14 cellular contexts compared by ENCODE assay signal in the genomic region with DNA sequence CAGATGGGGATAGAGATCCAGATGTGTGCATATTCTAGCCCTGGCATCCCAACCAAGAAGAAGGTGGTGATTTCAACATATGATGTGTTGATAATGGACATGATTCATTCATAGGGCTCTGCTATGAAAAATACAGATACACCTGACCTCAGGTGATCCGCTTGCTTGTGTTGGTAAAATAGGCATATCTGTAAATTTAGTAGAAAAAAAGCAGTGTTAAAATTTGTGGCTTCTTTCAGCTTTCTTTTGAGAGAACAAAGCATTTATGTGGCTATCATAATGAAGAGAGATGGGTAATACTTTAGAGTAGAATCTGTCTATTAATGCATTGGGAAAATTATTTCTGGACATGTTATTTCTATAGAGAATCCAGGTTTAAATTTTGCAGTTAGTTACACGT. TPM values are rescaled to one million over a fixed set of nuclear protein-coding genes. Genes with fewer than 3 reads are reported as not detected.
"Had no signal": no experiment of that assay in that cellular context is flagged by ENCODE, and none has a peak within 500 bp of the region (broad histone marks: within the 10 kb centered on the region; RNA-seq: fewer than 3 reads in every experiment).

Gene OR51A2, minus strand, starts transcription at position 101 of the 400 bp plus-strand sequence. Its CDS starts 0 bp downstream, at position 101.

RNA-seq across cellular contexts. Expression of gene OR51A2, which starts in this region (rescaled TPM):
- total RNA-seq: activated B cell treated with CpG ODN at 0.5 μM for 24 hours; activated CD4-positive, alpha-beta memory T cell treated with anti-CD3 and anti-CD28 coated beads for 36 hours; activated CD4-positive, alpha-beta memory T cell treated with anti-CD3 and anti-CD28 coated beads, Interleukin-2, amount 10 ng/mL, durations not matched to agents 7 days and 5 days; activated CD4-positive, alpha-beta T cell treated with anti-CD3 and anti-CD28 coated beads for 36 hours; activated CD4-positive, alpha-beta T cell treated with anti-CD3 and anti-CD28 coated beads, Interleukin-2, amount 10 ng/mL, durations not matched to agents 24 days and 14 days; activated CD4-positive, alpha-beta T cell treated with anti-CD3 and anti-CD28 coated beads, Interleukin-2, amount 10 ng/mL, durations not matched to agents 7 days and 5 days; activated CD8-positive, alpha-beta memory T cell treated with anti-CD3 and anti-CD28 coated beads for 36 hours; activated CD8-positive, alpha-beta memory T cell treated with anti-CD3 and anti-CD28 coated beads, Interleukin-2, amount 10 ng/mL, durations not matched to agents 7 days and 5 days; activated CD8-positive, alpha-beta T cell treated with anti-CD3 and anti-CD28 coated beads for 36 hours; activated CD8-positive, alpha-beta T cell treated with anti-CD3 and anti-CD28 coated beads, Interleukin-2, amount 10 ng/mL, durations not matched to agents 7 days and 5 days; T-helper 1 cell treated with Interleukin-12 subunit alpha and Interleukin-12 subunit beta and Interleukin-4 antibody, amounts not matched to agents 30 ng/mL and 1 ng/mL, for 36 hours; T-helper 17 cell; T-helper 2 cell treated with Interferon-gamma antibody and Interleukin-4, amounts not matched to agents 100 ng/mL and 5 ng/mL, for 36 hours; WTC11 had no signal
